Comparison of ENCODE assay signal across 16 cellular contexts in genomic region chr1:62782197-62782886, GRCh38. TPM values are rescaled to one million over a fixed set of nuclear protein-coding genes. Genes with fewer than 3 reads are reported as not detected.
DNase-seq lines count a peak whose midpoint lies in the region; ATAC-seq and TF ChIP-seq lines count a peak whose summit lies in the region.
"Had no signal": no experiment of that assay in that cellular context is flagged by ENCODE, and none has a peak within 500 bp of the region (broad histone marks: within the 10 kb centered on the region; RNA-seq: fewer than 3 reads in every experiment).

No MANE protein-coding gene starts in this region.

- H3K4me3 ChIP-seq in fibroblast of lung (replicated peaks in 1 of 4; ENCODE audit: control extremely low read depth in 1 of 4, insufficient read depth in 1 of 4, low read depth in 3 of 4, low read length in 4 of 4): no peak overlapping the region
- H3K4me3 ChIP-seq: GM23338 had no signal

- H3K4me2 ChIP-seq in fibroblast of lung (ENCODE audit: extremely low read depth, insufficient read depth, low read length): no peak overlapping the region
- H3K4me2 ChIP-seq: GM23338 had no signal

- no peaks in the 10 kb centered on the region for H3K4me1 ChIP-seq in fibroblast of lung (ENCODE audit: control insufficient read depth, extremely low read depth, insufficient read depth, low read length)

- H4K20me1 ChIP-seq in fibroblast of lung (ENCODE audit: control insufficient read depth, extremely low read depth, insufficient read depth, low read length): no peaks in the 10 kb centered on the region

- H3K9me3 ChIP-seq in fibroblast of lung (ENCODE audit: control insufficient read depth, insufficient read depth, low read depth, low read length): no peaks in the 10 kb centered on the region
- H3K9me3 ChIP-seq: left lung, SJCRH30, spleen, tibial artery had no signal

- no peak for ATAC-seq in GM21367 (IDR thresholded peaks at IDR 0.05; ENCODE audit: unreplicated experiment)
- ATAC-seq: GM12878, GM23338, left lung had no signal

- DNase-seq in NOMO-1 treated with DMSO at 0.1 percent for 48 hours (lab: John Stamatoyannopoulos, UW; ENCODE audit: unreplicated experiment) (peak; percentile 20), NOMO-1 treated with dmso at 0.1 percent for 144 hours (lab: John Stamatoyannopoulos, UW; ENCODE audit: unreplicated experiment) (no peak), OCI-M1 (lab: John Stamatoyannopoulos, UW) (peak; percentile 13), fibroblast of lung (ENCODE audit: low read depth in 2 of 2) (peak; percentile 27 to 74), superior temporal gyrus (ENCODE audit: extremely low spot score) (peak; percentile 11), NCI-H128 (lab: John Stamatoyannopoulos, UW; ENCODE audit: unreplicated experiment) (no peak), HuH-7 (ENCODE audit: low spot score) (no peak)
- DNase-seq: 8988T, left lung, NCI-H82, SJCRH30, tibial artery had no signal

- H3K9ac ChIP-seq in fibroblast of lung (ENCODE audit: insufficient read depth, low read length): no peak overlapping the region

- H3K27ac ChIP-seq in fibroblast of lung (ENCODE audit: insufficient read depth, low read length): no peak overlapping the region
- H3K27ac ChIP-seq: SJCRH30 had no signal

- no peak for TF ChIP-seq CTCF in fibroblast of lung (conservative IDR thresholded peaks at IDR 0.05 in 1 of 2, IDR thresholded peaks at IDR 0.05 in 1 of 2; ENCODE audit: low read depth in 1 of 2, low read length in 2 of 2)

- H3K27me3 ChIP-seq in fibroblast of lung (ENCODE audit: control insufficient read depth, insufficient read depth, low read length): no peaks in the 10 kb centered on the region
- H3K27me3 ChIP-seq: SJCRH30, spleen, tibial artery had no signal

- peaks cover 4% of the 10 kb centered on the region for H3K79me2 ChIP-seq in fibroblast of lung (ENCODE audit: control insufficient read depth, insufficient read depth, low read length)

- no peak overlapping the region for H2AFZ ChIP-seq in fibroblast of lung (ENCODE audit: low read length)

- H3K36me3 ChIP-seq in fibroblast of lung (ENCODE audit: control insufficient read depth, insufficient read depth, low read length): no peaks in the 10 kb centered on the region
- H3K36me3 ChIP-seq: left lung, SJCRH30, spleen, tibial artery had no signal

RNA-seq across cellular contexts. Expression of gene ATG4C, which starts 1.6 kb away (rescaled TPM):
- total RNA-seq in fibroblast of lung: 10.3 and 12.1 TPM in 2 replicates
- 6.4 and 9.0 TPM in 2 replicates for polyA plus RNA-seq in fibroblast of lung
- polyA plus RNA-seq in fibroblast of lung (2012): 6.0 and 7.6 TPM in 2 replicates
- 0.78 and 1.7 TPM in 2 replicates for polyA minus RNA-seq in fibroblast of lung (ENCODE audit: low replicate concordance)

Comparison
In these comparisons a context has a peak if more than half of its experiments do, and no peak if none do; other contexts are left out.
1. DNase-seq: peak in NOMO-1 treated with DMSO at 0.1 percent for 48 hours (single experiment), OCI-M1 (single experiment), fibroblast of lung (2 of 2) and superior temporal gyrus (single experiment); none in NOMO-1 treated with dmso at 0.1 percent for 144 hours (single experiment), NCI-H128 (single experiment) and HuH-7 (single experiment).